In the genomic region with DNA sequence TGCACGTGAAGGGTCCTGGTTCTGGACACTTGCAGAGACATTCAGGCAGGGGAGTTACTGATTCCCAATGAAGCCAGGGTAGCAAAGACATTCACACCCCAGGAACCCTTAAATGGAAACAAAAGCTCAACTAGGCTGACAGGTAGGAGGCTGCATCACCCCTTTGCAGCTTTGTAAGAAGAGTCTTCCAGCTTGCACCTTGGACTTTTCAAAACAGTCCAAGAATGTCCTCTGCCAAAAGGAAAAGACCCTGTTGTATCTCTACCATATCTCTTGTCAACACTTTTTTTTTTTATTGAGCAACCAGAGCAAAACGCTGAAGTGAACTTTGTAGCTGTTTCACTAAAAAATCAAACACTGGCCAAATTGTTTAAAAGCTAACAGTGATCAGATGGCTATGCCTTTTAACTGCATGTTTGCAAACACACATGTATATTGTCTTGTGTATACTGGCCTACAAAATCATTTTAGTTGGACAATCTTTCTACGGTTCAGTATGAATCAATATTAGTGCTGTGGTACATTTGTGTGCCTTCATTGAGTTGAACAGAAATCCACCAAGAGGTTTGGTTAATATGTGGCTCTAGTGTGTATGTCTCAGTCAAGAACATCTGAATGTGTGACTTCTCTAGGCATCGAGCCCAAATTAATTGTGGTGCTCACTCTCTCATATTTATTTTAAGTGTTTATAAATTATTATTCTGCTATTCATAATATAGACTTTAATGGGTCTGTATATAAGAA, we compare ENCODE assay signal across 18 cellular contexts. TPM values are rescaled to one million over a fixed set of nuclear protein-coding genes. Genes with fewer than 3 reads are reported as not detected.
DNase-seq lines count a peak whose midpoint lies in the region; ATAC-seq and TF ChIP-seq lines count a peak whose summit lies in the region.
"Had no signal": no experiment of that assay in that cellular context is flagged by ENCODE, and none has a peak within 500 bp of the region (broad histone marks: within the 10 kb centered on the region; RNA-seq: fewer than 3 reads in every experiment).

No MANE protein-coding gene starts in this region.

- 26% methylated on average over 4 of the region's 4 CpGs for WGBS in liver

- no peaks in the 10 kb centered on the region for H3K36me3 ChIP-seq in H7 (replicated peaks; ENCODE audit: control insufficient read depth, insufficient read depth, low read length)
- no peaks in the 10 kb centered on the region for H3K36me3 ChIP-seq in liver (ENCODE audit: control insufficient read depth in 4 of 4, insufficient read depth in 3 of 4, low read depth in 1 of 4, low read length in 3 of 4)
- H3K36me3 ChIP-seq: BLaER1 treated with 17β-estradiol and CSF1 and Interleukin-3, amounts not matched to agents 10 nM and 100 nM; MG63 had no signal

- H3K27me3 ChIP-seq in H7 (ENCODE audit: control insufficient read depth, insufficient read depth, low read length): no peaks in the 10 kb centered on the region
- H3K27me3 ChIP-seq in liver (ENCODE audit: control insufficient read depth in 4 of 4, insufficient read depth in 4 of 4, low read length in 3 of 4): no peaks in the 10 kb centered on the region
- H3K27me3 ChIP-seq: BLaER1 treated with 17β-estradiol and CSF1 and Interleukin-3, amounts not matched to agents 10 nM and 100 nM; MG63 had no signal

- peak; percentile 54 to 59 for TF ChIP-seq RAD21 in liver (IDR thresholded peaks at IDR 0.05)

- no peak for ATAC-seq in GM18502 (IDR thresholded peaks at IDR 0.05; ENCODE audit: poor library complexity, unreplicated experiment)
- ATAC-seq in stimulated activated naive B cell treated with anti-CD40 and anti-IgM and Interleukin-4, amounts not matched to agents 10 μg/mL and 1 μg/mL and 100 μg/mL, for 72 hours (replicated peaks): no peak
- ATAC-seq: Panc1 had no signal

- no peak for TF ChIP-seq CTCF in liver (IDR thresholded peaks at IDR 0.05; ENCODE audit: low read depth, low read length, missing input control)

- H3K9me3 Mint-ChIP-seq in stimulated activated naive B cell treated with anti-CD40 and anti-IgM and Interleukin-4, amounts not matched to agents 10 μg/mL and 1 μg/mL and 100 μg/mL, for 72 hours: no peaks in the 10 kb centered on the region
- H3K9me3 Mint-ChIP-seq: CD4-positive, alpha-beta memory T cell had no signal

- peaks cover 2 to 12% of the 10 kb centered on the region in 2 donors for H3K27me3 Mint-ChIP-seq in stimulated activated naive B cell treated with anti-CD40 and anti-IgM and Interleukin-4, amounts not matched to agents 10 μg/mL and 1 μg/mL and 100 μg/mL, for 72 hours

- H3K4me3 Mint-ChIP-seq in stimulated activated naive B cell treated with anti-CD40 and anti-IgM and Interleukin-4, amounts not matched to agents 10 μg/mL and 1 μg/mL and 100 μg/mL, for 72 hours: no peak overlapping the region
- H3K4me3 Mint-ChIP-seq: CD4-positive, alpha-beta memory T cell had no signal

- no peak overlapping the region for H3K9ac ChIP-seq in liver (ENCODE audit: low read depth in 1 of 2, low read length in 2 of 2)
- H3K9ac ChIP-seq: BLaER1 treated with 17β-estradiol and CSF1 and Interleukin-3, amounts not matched to agents 10 nM and 100 nM had no signal

- H3K36me3 Mint-ChIP-seq in stimulated activated naive B cell treated with anti-CD40 and anti-IgM and Interleukin-4, amounts not matched to agents 10 μg/mL and 1 μg/mL and 100 μg/mL, for 72 hours: no peaks in the 10 kb centered on the region
- H3K36me3 Mint-ChIP-seq: CD4-positive, alpha-beta memory T cell had no signal

- H3K4me3 ChIP-seq in H7 (ENCODE audit: insufficient read depth, low read depth, low read length): no peak overlapping the region
- H3K4me3 ChIP-seq in liver (ENCODE audit: low read depth in 1 of 3, low read length in 3 of 3): peak overlapping the region in 1 of 3 donors; percentile 5
- H3K4me3 ChIP-seq: BLaER1 treated with 17β-estradiol and CSF1 and Interleukin-3, amounts not matched to agents 10 nM and 100 nM; MG63 had no signal

- DNase-seq in H7: peak; percentile 57
- DNase-seq in cerebellar cortex (ENCODE audit: low spot score): peak; percentile 32
- no peak for DNase-seq in RPMI8226
- no peak for DNase-seq in stimulated activated naive B cell treated with anti-CD40 and anti-IgM and Interleukin-4, amounts not matched to agents 10 μg/mL and 1 μg/mL and 100 μg/mL, for 72 hours
- DNase-seq in DMS153 treated with DMSO at 0.1 percent for 48 hours (lab: John Stamatoyannopoulos, UW; ENCODE audit: unreplicated experiment): no peak
- DNase-seq: ACHN; CD4-positive, alpha-beta memory T cell; DMS153; GDM1; MG63; NCI-H1417; NCI-H1694 treated with DMSO at 0.1 percent for 48 hours; NCI-H510A; NCI-H748 treated with DMSO at 0.1 percent for 48 hours had no signal

- H3K27ac ChIP-seq in liver (ENCODE audit: low read depth in 1 of 2, low read length in 2 of 2): peak overlapping the region; percentile 66 to 70
- H3K27ac ChIP-seq: BLaER1 treated with 17β-estradiol and CSF1 and Interleukin-3, amounts not matched to agents 10 nM and 100 nM had no signal

- H3K4me1 Mint-ChIP-seq in stimulated activated naive B cell treated with anti-CD40 and anti-IgM and Interleukin-4, amounts not matched to agents 10 μg/mL and 1 μg/mL and 100 μg/mL, for 72 hours: no peaks in the 10 kb centered on the region
- H3K4me1 Mint-ChIP-seq: CD4-positive, alpha-beta memory T cell had no signal

- H3K9me3 ChIP-seq in liver (ENCODE audit: control insufficient read depth in 4 of 4, low read length in 3 of 4): no peaks in the 10 kb centered on the region
- H3K9me3 ChIP-seq: BLaER1 treated with 17β-estradiol and CSF1 and Interleukin-3, amounts not matched to agents 10 nM and 100 nM; MG63 had no signal

- H3K4me1 ChIP-seq in liver (ENCODE audit: control insufficient read depth in 4 of 4, insufficient read depth in 4 of 4, low read length in 3 of 4): peaks cover 5 to 19% (median 13%) of the 10 kb centered on the region in 4 donors
- H3K4me1 ChIP-seq: BLaER1 treated with 17β-estradiol and CSF1 and Interleukin-3, amounts not matched to agents 10 nM and 100 nM had no signal

- H3K27ac Mint-ChIP-seq in stimulated activated naive B cell treated with anti-CD40 and anti-IgM and Interleukin-4, amounts not matched to agents 10 μg/mL and 1 μg/mL and 100 μg/mL, for 72 hours: no peak overlapping the region
- H3K27ac Mint-ChIP-seq: CD4-positive, alpha-beta memory T cell had no signal

TF ChIP-seq in liver, 16 proteins besides CTCF, POLR2A, EP300 and RAD21 (continues in another document):
- TF ChIP-seq HNF4A (conservative IDR thresholded peaks at IDR 0.05) (peak; percentile 89 to 92), FOXA2 (IDR thresholded peaks at IDR 0.05) (peak; percentile 58), FOXA1 (IDR thresholded peaks at IDR 0.05) (peak; percentile 66), SP1 (IDR thresholded peaks at IDR 0.05) (peak; percentile 70), GABPA (IDR thresholded peaks at IDR 0.05 in 1 of 2, conservative IDR thresholded peaks at IDR 0.05 in 1 of 2) (no peak), TAF1 (conservative IDR thresholded peaks at IDR 0.05) (peak; percentile 45), EGR1 (IDR thresholded peaks at IDR 0.05; ENCODE audit: low read depth in 2 of 2) (no peak), JUND (IDR thresholded peaks at IDR 0.05) (peak in 1 of 2 donors; percentile 69)
- TF ChIP-seq, protein P1, sequence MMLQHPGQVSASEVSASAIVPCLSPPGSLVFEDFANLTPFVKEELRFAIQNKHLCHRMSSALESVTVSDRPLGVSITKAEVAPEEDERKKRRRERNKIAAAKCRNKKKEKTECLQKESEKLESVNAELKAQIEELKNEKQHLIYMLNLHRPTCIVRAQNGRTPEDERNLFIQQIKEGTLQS (IDR thresholded peaks at IDR 0.05): peak; percentile 25
- TF ChIP-seq, protein P2, sequence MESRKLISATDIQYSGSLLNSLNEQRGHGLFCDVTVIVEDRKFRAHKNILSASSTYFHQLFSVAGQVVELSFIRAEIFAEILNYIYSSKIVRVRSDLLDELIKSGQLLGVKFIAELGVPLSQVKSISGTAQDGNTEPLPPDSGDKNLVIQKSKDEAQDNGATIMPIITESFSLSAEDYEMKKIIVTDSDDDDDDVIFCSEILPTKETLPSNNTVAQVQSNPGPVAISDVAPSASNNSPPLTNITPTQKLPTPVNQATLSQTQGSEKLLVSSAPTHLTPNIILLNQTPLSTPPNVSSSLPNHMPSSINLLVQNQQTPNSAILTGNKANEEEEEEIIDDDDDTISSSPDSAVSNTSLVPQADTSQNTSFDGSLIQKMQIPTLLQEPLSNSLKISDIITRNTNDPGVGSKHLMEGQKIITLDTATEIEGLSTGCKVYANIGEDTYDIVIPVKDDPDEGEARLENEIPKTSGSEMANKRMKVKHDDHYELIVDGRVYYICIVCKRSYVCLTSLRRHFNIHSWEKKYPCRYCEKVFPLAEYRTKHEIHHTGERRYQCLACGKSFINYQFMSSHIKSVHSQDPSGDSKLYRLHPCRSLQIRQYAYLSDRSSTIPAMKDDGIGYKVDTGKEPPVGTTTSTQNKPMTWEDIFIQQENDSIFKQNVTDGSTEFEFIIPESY (IDR thresholded peaks at IDR 0.05): peak; percentile 73
- TF ChIP-seq, protein P3, sequence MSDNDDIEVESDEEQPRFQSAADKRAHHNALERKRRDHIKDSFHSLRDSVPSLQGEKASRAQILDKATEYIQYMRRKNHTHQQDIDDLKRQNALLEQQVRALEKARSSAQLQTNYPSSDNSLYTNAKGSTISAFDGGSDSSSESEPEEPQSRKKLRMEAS (IDR thresholded peaks at IDR 0.05): peak; percentile 63

RNA-seq across cellular contexts. Expression of a gene that starts 18.5 kb away (rescaled TPM):
- 28.7 and 44.5 TPM in 2 replicates for total RNA-seq in H7 (2014; rRNA removed; shearing (Covaris generic))
- total RNA-seq in liver: 10 to 100 TPM; 10.5 to 60.1 TPM
- polyA plus RNA-seq in liver: 10 to 100 TPM in 1 of 2 donors, 1 to 10 TPM in 1; 8.6 to 16.1 TPM

Comparison
In these comparisons a context has a peak if more than half of its experiments do, and no peak if none do; other contexts are left out.
1. DNase-seq: peak in H7 (single experiment) and cerebellar cortex (single experiment); none in RPMI8226 (single experiment), stimulated activated naive B cell treated with anti-CD40 and anti-IgM and Interleukin-4, amounts not matched to agents 10 μg/mL and 1 μg/mL and 100 μg/mL, for 72 hours (single experiment) and DMS153 treated with DMSO at 0.1 percent for 48 hours (single experiment).